ENCODE assay signal across 29 cellular contexts in genomic region chr11:121833970-121834369, GRCh38.
"Had no signal": no experiment of that assay in that cellular context is flagged by ENCODE, and none has a peak within 500 bp of the region (broad histone marks: within the 10 kb centered on the region; RNA-seq: fewer than 3 reads in every experiment).

No MANE protein-coding gene starts in this region.

- H3K9me3 ChIP-seq: suprapubic skin, testis, thyroid gland had no signal

- H3K36me3 Mint-ChIP-seq: stimulated activated effector memory CD8-positive, alpha-beta T cell treated with anti-CD3 and anti-CD28 coated beads, Interleukin-12 subunit alpha, Interleukin-12 subunit beta, amount 100 ng/mL, for 72 hours; stimulated activated memory B cell treated with anti-CD40 and anti-IgM and Interleukin-4, amounts not matched to agents 10 μg/mL and 1 μg/mL and 100 μg/mL, for 72 hours had no signal

- H3K4me3 Mint-ChIP-seq: stimulated activated effector memory CD8-positive, alpha-beta T cell treated with anti-CD3 and anti-CD28 coated beads, Interleukin-12 subunit alpha, Interleukin-12 subunit beta, amount 100 ng/mL, for 72 hours; stimulated activated memory B cell treated with anti-CD40 and anti-IgM and Interleukin-4, amounts not matched to agents 10 μg/mL and 1 μg/mL and 100 μg/mL, for 72 hours; stimulated activated naive B cell treated with anti-CD40 and anti-IgM and Interleukin-4, amounts not matched to agents 10 μg/mL and 1 μg/mL and 100 μg/mL, for 72 hours; stimulated activated naive CD8-positive, alpha-beta T cell treated with anti-CD3 and anti-CD28 coated beads, Interleukin-15, amount 100 ng/mL, for 72 hours; stimulated activated naive CD8-positive, alpha-beta T cell treated with anti-CD3 and anti-CD28 coated beads, Interleukin-15, Interleukin-2, amounts not matched to agents 100 ng/mL and 50 ng/mL, for 24 hours; type B pancreatic cell had no signal

- H3K4me3 ChIP-seq: stomach, suprapubic skin, testis, thoracic aorta, thyroid gland, tibial artery, tibial nerve, transverse colon, upper lobe of left lung, upper lobe of right lung, uterus, vagina had no signal

- H3K27ac ChIP-seq: stomach, suprapubic skin, testis, thoracic aorta, thyroid gland, tibial artery, tibial nerve, transverse colon, upper lobe of left lung, upper lobe of right lung, uterus, vagina had no signal

- ATAC-seq: stimulated activated effector memory CD8-positive, alpha-beta T cell treated with anti-CD3 and anti-CD28 coated beads, Interleukin-12 subunit alpha, Interleukin-12 subunit beta, amount 100 ng/mL, for 72 hours; stimulated activated memory B cell treated with anti-CD40 and anti-IgM and Interleukin-4, amounts not matched to agents 10 μg/mL and 1 μg/mL and 100 μg/mL, for 72 hours; stimulated activated naive B cell treated with anti-CD40 and anti-IgM and Interleukin-4, amounts not matched to agents 10 μg/mL and 1 μg/mL and 100 μg/mL, for 72 hours; stimulated activated naive CD8-positive, alpha-beta T cell treated with anti-CD3 and anti-CD28 coated beads, Interleukin-15, amount 100 ng/mL, for 72 hours; stimulated activated naive CD8-positive, alpha-beta T cell treated with anti-CD3 and anti-CD28 coated beads, Interleukin-15, Interleukin-2, amounts not matched to agents 100 U/mL and 50 U/mL, for 24 hours; upper lobe of right lung had no signal

- H3K27me3 Mint-ChIP-seq: stimulated activated memory B cell treated with anti-CD40 and anti-IgM and Interleukin-4, amounts not matched to agents 10 μg/mL and 1 μg/mL and 100 μg/mL, for 72 hours; stimulated activated naive B cell treated with anti-CD40 and anti-IgM and Interleukin-4, amounts not matched to agents 10 μg/mL and 1 μg/mL and 100 μg/mL, for 72 hours; stimulated activated naive CD8-positive, alpha-beta T cell treated with anti-CD3 and anti-CD28 coated beads, Interleukin-15, amount 100 ng/mL, for 72 hours; stimulated activated naive CD8-positive, alpha-beta T cell treated with anti-CD3 and anti-CD28 coated beads, Interleukin-15, Interleukin-2, amounts not matched to agents 100 ng/mL and 50 ng/mL, for 24 hours; type B pancreatic cell had no signal

- H3K27me3 ChIP-seq: stomach, suprapubic skin, testis, thyroid gland, tibial artery, tibial nerve, transverse colon, upper lobe of left lung, upper lobe of right lung, uterus, vagina had no signal

- H3K36me3 ChIP-seq: stomach, suprapubic skin, thoracic aorta, thyroid gland, tibial artery, tibial nerve, transverse colon, upper lobe of left lung, upper lobe of right lung, uterus, vagina had no signal

- H3K4me1 ChIP-seq: stomach, suprapubic skin, testis, thyroid gland, transverse colon, upper lobe of left lung, upper lobe of right lung, uterus, vagina had no signal

- H3K4me1 Mint-ChIP-seq: stimulated activated effector memory CD8-positive, alpha-beta T cell treated with anti-CD3 and anti-CD28 coated beads, Interleukin-12 subunit alpha, Interleukin-12 subunit beta, amount 100 ng/mL, for 72 hours; stimulated activated memory B cell treated with anti-CD40 and anti-IgM and Interleukin-4, amounts not matched to agents 10 μg/mL and 1 μg/mL and 100 μg/mL, for 72 hours; stimulated activated naive B cell treated with anti-CD40 and anti-IgM and Interleukin-4, amounts not matched to agents 10 μg/mL and 1 μg/mL and 100 μg/mL, for 72 hours; stimulated activated naive CD8-positive, alpha-beta T cell treated with anti-CD3 and anti-CD28 coated beads, Interleukin-15, amount 100 ng/mL, for 72 hours had no signal

- FAIRE-seq: urothelium cell line had no signal

- H3K27ac Mint-ChIP-seq: stimulated activated effector memory CD8-positive, alpha-beta T cell treated with anti-CD3 and anti-CD28 coated beads, Interleukin-12 subunit alpha, Interleukin-12 subunit beta, amount 100 ng/mL, for 72 hours; stimulated activated memory B cell treated with anti-CD40 and anti-IgM and Interleukin-4, amounts not matched to agents 10 μg/mL and 1 μg/mL and 100 μg/mL, for 72 hours; stimulated activated naive B cell treated with anti-CD40 and anti-IgM and Interleukin-4, amounts not matched to agents 10 μg/mL and 1 μg/mL and 100 μg/mL, for 72 hours; stimulated activated naive CD8-positive, alpha-beta T cell treated with anti-CD3 and anti-CD28 coated beads, Interleukin-15, amount 100 ng/mL, for 72 hours; stimulated activated naive CD8-positive, alpha-beta T cell treated with anti-CD3 and anti-CD28 coated beads, Interleukin-15, Interleukin-2, amounts not matched to agents 100 ng/mL and 50 ng/mL, for 24 hours; type B pancreatic cell had no signal

- DNase-seq: stimulated activated CD4-positive, alpha-beta T cell treated with anti-CD3 and anti-CD28 coated beads, Interleukin-2, amount 100 ng/mL, for 48 hours; stimulated activated CD4-positive, alpha-beta T cell treated with anti-CD3 and anti-CD28 coated beads, Interleukin-4, amount 100 ng/mL, for 1 hour; stimulated activated CD4-positive, alpha-beta T cell treated with anti-CD3 and anti-CD28 coated beads, Interleukin-4, amount 100 ng/mL, for 24 hours; stimulated activated CD4-positive, alpha-beta T cell treated with anti-CD3 and anti-CD28 coated beads, Interleukin-4, amount 100 ng/mL, for 4 hours; stimulated activated CD8-positive, alpha-beta memory T cell treated with anti-CD3 and anti-CD28 coated beads, Interleukin-4, amount 100 ng/mL, for 48 hours; stimulated activated naive B cell treated with anti-CD40 and anti-IgM and Interleukin-4, amounts not matched to agents 10 μg/mL and 1 μg/mL and 100 μg/mL, for 72 hours; stimulated activated naive CD4-positive, alpha-beta T cell; stimulated activated naive CD4-positive, alpha-beta T cell treated with Interleukin-2 at 50 U/mL for 16 hours; stimulated activated naive CD8-positive, alpha-beta T cell treated with anti-CD3 and anti-CD28 coated beads, Interleukin-15, amount 100 ng/mL, for 72 hours; stimulated activated naive CD8-positive, alpha-beta T cell treated with anti-CD3 and anti-CD28 coated beads, Interleukin-15, Interleukin-2, amounts not matched to agents 100 U/mL and 50 U/mL, for 24 hours; stomach; substantia nigra; testis; thyroid gland; tibial artery; transverse colon; trophoblast cell; upper lobe of left lung; upper lobe of right lung; uterus had no signal
